Comparison of ENCODE assay signal across 9 cellular contexts in genomic region chr3:129485681-129486056, GRCh38. TPM values are rescaled to one million over a fixed set of nuclear protein-coding genes. Genes with fewer than 3 reads are reported as not detected.
DNase-seq lines count a peak whose midpoint lies in the region; ATAC-seq and TF ChIP-seq lines count a peak whose summit lies in the region.
"Had no signal": no experiment of that assay in that cellular context is flagged by ENCODE, and none has a peak within 500 bp of the region (broad histone marks: within the 10 kb centered on the region; RNA-seq: fewer than 3 reads in every experiment).

No MANE protein-coding gene starts in this region.

- no peaks in the 10 kb centered on the region for H3K27me3 ChIP-seq in CD4-positive, alpha-beta memory T cell (ENCODE audit: insufficient read depth, low read length)

- in situ Hi-C loops in SK-MEL-5 (cut with HindIII; ENCODE audit: low pct_unique_long_range_greater_than_20kb, low sequenced_read_pairs) = no loop called here

- no peak overlapping the region for H3K4me3 ChIP-seq in AG10803 (ENCODE audit: low read length)
- no peak overlapping the region for H3K4me3 ChIP-seq in CD4-positive, alpha-beta memory T cell (ENCODE audit: low read length in 2 of 2)

- H3K36me3 ChIP-seq in CD4-positive, alpha-beta memory T cell (ENCODE audit: insufficient read depth, low read length) = no peaks in the 10 kb centered on the region

- no peak overlapping the region for H3K27ac ChIP-seq in CD4-positive, alpha-beta memory T cell (ENCODE audit: low read depth, low read length)

- H3K4me1 ChIP-seq in CD4-positive, alpha-beta memory T cell (ENCODE audit: insufficient read depth, low read length) = peaks cover 14% of the 10 kb centered on the region

- intact Hi-C loops in CD4-positive, alpha-beta memory T cell (cut with micrococcal nuclease) = no loop called here

- CTCF ChIA-PET in CD4-positive, alpha-beta memory T cell (lab: Charles Lee; ENCODE audit: partially characterized antibody) = interaction anchor here (9.5 kb wide), 1 partner anchor 342 kb away, joined by 169 read pairs; no protein-coding TSS in a partner anchor

- H3K27ac Mint-ChIP-seq in CD4-positive, alpha-beta memory T cell = peak overlapping the region in 2 of 7 donors; percentile 9 to 86

- peaks cover 13% of the 10 kb centered on the region in 2 donors for H3K36me3 Mint-ChIP-seq in CD4-positive, alpha-beta memory T cell

- POLR2A ChIA-PET in CD4-positive, alpha-beta memory T cell (lab: Charles Lee; ENCODE audit: partially characterized antibody) = no interaction called here

- no peak for TF ChIP-seq CTCF in AG10803 (conservative IDR thresholded peaks at IDR 0.05; ENCODE audit: low read length)

- no peak overlapping the region for H3K4me3 Mint-ChIP-seq in CD4-positive, alpha-beta memory T cell

- H3K9me3 ChIP-seq in CD4-positive, alpha-beta memory T cell (ENCODE audit: control insufficient read depth in 1 of 2, low read length in 2 of 2) = no peaks in the 10 kb centered on the region

- peak; percentile 100 for DNase-seq in AG10803 (ENCODE audit: low read depth)
- DNase-seq in SK-MEL-5 (ENCODE audit: low read depth, low spot score) = peak; percentile 85
- peak; percentile 100 for DNase-seq in fibroblast of peridontal ligament (ENCODE audit: extremely low read depth)
- DNase-seq in occipital lobe (lab: John Stamatoyannopoulos, UW) = peak; percentile 35
- no peak for DNase-seq in CD4-positive, alpha-beta memory T cell
- no peak for DNase-seq in activated CD4-positive, alpha-beta T cell treated with anti-CD3 and anti-CD28 coated beads, Interleukin-2, amount 50 U/mL, for 1 hour

- peaks cover 10 to 24% (median 14%) of the 10 kb centered on the region in 4 donors for H3K4me1 Mint-ChIP-seq in CD4-positive, alpha-beta memory T cell

- no peaks in the 10 kb centered on the region for H3K27me3 Mint-ChIP-seq in CD4-positive, alpha-beta memory T cell

- peaks cover 0 to 3% (median 0%) of the 10 kb centered on the region in 8 donors for H3K9me3 Mint-ChIP-seq in CD4-positive, alpha-beta memory T cell

- ATAC-seq in HG03378 (IDR thresholded peaks at IDR 0.05; ENCODE audit: unreplicated experiment) (no peak), GM18502 (IDR thresholded peaks at IDR 0.05; ENCODE audit: poor library complexity, unreplicated experiment) (no peak)

RNA-seq across cellular contexts. Expression of gene RHO, which starts 42.8 kb away (rescaled TPM):
- total RNA-seq in SK-MEL-5 (2014; rRNA removed; shearing (Covaris generic)) = not detected in 2 replicates
- not detected in 2 replicates for polyA plus RNA-seq in SK-MEL-5 (2015; cell fraction: cytosol; rRNA removed)
- polyA plus RNA-seq in SK-MEL-5 (2015; cell fraction: nucleus; rRNA removed) = not detected in 2 replicates
- not detected for total RNA-seq in occipital lobe
- total RNA-seq in CD4-positive, alpha-beta memory T cell = not detected
- not detected for polyA plus RNA-seq in CD4-positive, alpha-beta memory T cell
- total RNA-seq: T-helper 1 cell treated with Interleukin-12 subunit alpha and Interleukin-12 subunit beta and Interleukin-4 antibody, amounts not matched to agents 30 ng/mL and 1 ng/mL, for 36 hours had no signal

RNA-seq across cellular contexts. Expression of gene IFT122, which starts 45.6 kb away (rescaled TPM):
- 6.4 and 8.6 TPM in 2 replicates for total RNA-seq in SK-MEL-5 (2014; rRNA removed; shearing (Covaris generic))
- 8.3 and 9.0 TPM in 2 replicates for polyA plus RNA-seq in SK-MEL-5 (2015; cell fraction: cytosol; rRNA removed)
- polyA plus RNA-seq in SK-MEL-5 (2015; cell fraction: nucleus; rRNA removed) = 29.2 and 83.3 TPM in 2 replicates
- 23.7 TPM for total RNA-seq in occipital lobe
- total RNA-seq in CD4-positive, alpha-beta memory T cell = 10 to 100 TPM; 20.0 to 21.8 TPM
- polyA plus RNA-seq in CD4-positive, alpha-beta memory T cell = 1 to 10 TPM; 5.3 to 5.8 TPM

RNA-seq across cellular contexts. Expression of gene MBD4, which starts 45.9 kb away (rescaled TPM):
- 16.2 and 18.5 TPM in 2 replicates for total RNA-seq in SK-MEL-5 (2014; rRNA removed; shearing (Covaris generic))
- polyA plus RNA-seq in SK-MEL-5 (2015; cell fraction: cytosol; rRNA removed) = 14.7 and 15.1 TPM in 2 replicates
- polyA plus RNA-seq in SK-MEL-5 (2015; cell fraction: nucleus; rRNA removed) = 82.6 and 113 TPM in 2 replicates
- total RNA-seq in occipital lobe = 29.0 TPM
- 10 to 100 TPM; 52.4 to 58.0 TPM for total RNA-seq in CD4-positive, alpha-beta memory T cell
- polyA plus RNA-seq in CD4-positive, alpha-beta memory T cell = 10 to 100 TPM; 36.6 to 52.9 TPM

RNA-seq across cellular contexts. Expression of gene EFCAB12, which starts 57.2 kb away (rescaled TPM):
- 0.08 TPM in 1 of 2 replicates, not detected in the other for total RNA-seq in SK-MEL-5 (2014; rRNA removed; shearing (Covaris generic))
- 0.09 and 0.10 TPM in 2 replicates for polyA plus RNA-seq in SK-MEL-5 (2015; cell fraction: cytosol; rRNA removed)
- polyA plus RNA-seq in SK-MEL-5 (2015; cell fraction: nucleus; rRNA removed) = 1.1 and 3.3 TPM in 2 replicates
- 0.16 TPM for total RNA-seq in occipital lobe
- total RNA-seq in CD4-positive, alpha-beta memory T cell = 1 to 10 TPM; 1.5 to 1.6 TPM
- polyA plus RNA-seq in CD4-positive, alpha-beta memory T cell = under 1 TPM in 1 of 2 donors, not detected in 1; 0.09 TPM

RNA-seq across cellular contexts. Expression of gene H1-8, which starts 57.3 kb away (rescaled TPM):
- total RNA-seq in SK-MEL-5 (2014; rRNA removed; shearing (Covaris generic)) = not detected in 2 replicates
- not detected in 2 replicates for polyA plus RNA-seq in SK-MEL-5 (2015; cell fraction: cytosol; rRNA removed)
- polyA plus RNA-seq in SK-MEL-5 (2015; cell fraction: nucleus; rRNA removed) = not detected in 2 replicates
- not detected for total RNA-seq in occipital lobe
- not detected for total RNA-seq in CD4-positive, alpha-beta memory T cell
- not detected for polyA plus RNA-seq in CD4-positive, alpha-beta memory T cell
- total RNA-seq: T-helper 1 cell treated with Interleukin-12 subunit alpha and Interleukin-12 subunit beta and Interleukin-4 antibody, amounts not matched to agents 30 ng/mL and 1 ng/mL, for 36 hours had no signal

Comparison
In these comparisons a context has a peak if more than half of its experiments do, and no peak if none do; other contexts are left out.
1. DNase-seq: peak in AG10803 (single experiment), SK-MEL-5 (single experiment), fibroblast of peridontal ligament (single experiment) and occipital lobe (single experiment); none in CD4-positive, alpha-beta memory T cell (0 of 5) and activated CD4-positive, alpha-beta T cell treated with anti-CD3 and anti-CD28 coated beads, Interleukin-2, amount 50 U/mL, for 1 hour (single experiment).